ENCODE assay signal across 13 cellular contexts in genomic region chr11:65850217-65851082, GRCh38. TPM values are rescaled to one million over a fixed set of nuclear protein-coding genes. Genes with fewer than 3 reads are reported as not detected.
DNase-seq lines count a peak whose midpoint lies in the region; ATAC-seq and TF ChIP-seq lines count a peak whose summit lies in the region.
"Had no signal": no experiment of that assay in that cellular context is flagged by ENCODE, and none has a peak within 500 bp of the region (broad histone marks: within the 10 kb centered on the region; RNA-seq: fewer than 3 reads in every experiment).

No MANE protein-coding gene starts in this region.

- no peak overlapping the region for H3K27ac Mint-ChIP-seq in activated CD4-positive, alpha-beta memory T cell treated with anti-CD3 and anti-CD28 coated beads for 36 hours

- H3K4me3 ChIP-seq in A673 (ENCODE audit: low read depth, low read length, poor library complexity, severe bottlenecking): no peak overlapping the region
- H3K4me3 ChIP-seq in GM12865 (ENCODE audit: low read depth, low read length): no peak overlapping the region
- no peak overlapping the region for H3K4me3 ChIP-seq in mesodermal cell (ENCODE audit: extremely low read depth, insufficient read depth, low read length, poor library complexity, severe bottlenecking)
- H3K4me3 ChIP-seq: prostate gland, testis had no signal

- POLR2A ChIA-PET in A673 (lab: Charles Lee; ENCODE audit: low non-redundant PET): interaction anchor here (0.5 to 0.9 kb wide), 2 partner anchors 9 to 13 kb away, joined by 3 read pairs; no protein-coding TSS in a partner anchor
- POLR2A ChIA-PET in activated CD4-positive, alpha-beta memory T cell treated with anti-CD3 and anti-CD28 coated beads for 36 hours (lab: Charles Lee): interaction anchor here (0.8 kb wide), 2 partner anchors 9 to 13 kb away, joined by 3 read pairs; no protein-coding TSS in a partner anchor

- CTCF ChIA-PET in A673 (lab: Charles Lee): interaction anchor here (0.8 to 1.2 kb wide), 2 partner anchors 34 to 38 kb away, joined by 3 to 5 read pairs; partner anchors contain the start of gene FIBP
- CTCF ChIA-PET in activated CD4-positive, alpha-beta memory T cell treated with anti-CD3 and anti-CD28 coated beads for 36 hours (lab: Charles Lee): interaction anchor here (0.9 to 3.7 kb wide), 12 partner anchors 10 to 147 kb away, joined by 3 to 33 read pairs (median 6); partner anchors contain the start of genes CCDC85B, FIBP, KAT5 and MUS81

- peaks cover 15% of the 10 kb centered on the region for H3K4me1 Mint-ChIP-seq in activated CD4-positive, alpha-beta memory T cell treated with anti-CD3 and anti-CD28 coated beads for 36 hours (ENCODE audit: low read depth)

- intact Hi-C loops in A673 (cut with micrococcal nuclease; ENCODE audit: unreplicated experiment): no loop called here
- intact Hi-C loops in activated CD4-positive, alpha-beta memory T cell treated with anti-CD3 and anti-CD28 coated beads for 36 hours (cut with micrococcal nuclease): no loop called here

- peaks cover 10% of the 10 kb centered on the region for H3K9me3 Mint-ChIP-seq in activated CD4-positive, alpha-beta memory T cell treated with anti-CD3 and anti-CD28 coated beads for 36 hours

- H3K36me3 Mint-ChIP-seq in activated CD4-positive, alpha-beta memory T cell treated with anti-CD3 and anti-CD28 coated beads for 36 hours: peaks cover 39% of the 10 kb centered on the region

- BruUV-seq in A673 (replicated peaks; lab: Mats Ljungman, UMichigan): no TSS peak

- WGBS in mesodermal cell (ENCODE audit: insufficient coverage in 2 of 2), 2 experiments: 90 to 96% methylated on average over 16 to 18 of the region's 20 CpGs

- H3K9me3 ChIP-seq in A673 (ENCODE audit: low read depth, low read length, poor library complexity, severe bottlenecking): no peaks in the 10 kb centered on the region
- no peaks in the 10 kb centered on the region for H3K9me3 ChIP-seq in mesodermal cell (ENCODE audit: control insufficient read depth, low read length)
- H3K9me3 ChIP-seq: prostate gland, testis had no signal

- H3K36me3 ChIP-seq in A673 (ENCODE audit: insufficient read depth, low read length, poor library complexity, severe bottlenecking): peaks cover 44% of the 10 kb centered on the region
- H3K36me3 ChIP-seq in mesodermal cell (ENCODE audit: control insufficient read depth, insufficient read depth, low read length): peaks cover 45% of the 10 kb centered on the region

- no peak overlapping the region for H3K4me3 Mint-ChIP-seq in activated CD4-positive, alpha-beta memory T cell treated with anti-CD3 and anti-CD28 coated beads for 36 hours

- no peaks in the 10 kb centered on the region for H3K4me1 ChIP-seq in A673 (ENCODE audit: insufficient read depth, low read length, poor library complexity, severe bottlenecking)
- peaks cover 8% of the 10 kb centered on the region for H3K4me1 ChIP-seq in mesodermal cell (ENCODE audit: control insufficient read depth, insufficient read depth, low read length, poor library complexity, severe bottlenecking)
- H3K4me1 ChIP-seq: prostate gland, testis had no signal

- no peaks in the 10 kb centered on the region for H3K27me3 ChIP-seq in A673 (replicated peaks; ENCODE audit: insufficient read depth, low read depth, low read length, poor library complexity)
- H3K27me3 ChIP-seq: testis had no signal

- DNase-seq in A673 (ENCODE audit: low spot score): peak; percentile 11
- DNase-seq in GM12865 (ENCODE audit: low read depth): peak; percentile 21
- DNase-seq in activated CD4-positive, alpha-beta memory T cell treated with anti-CD3 and anti-CD28 coated beads for 36 hours: peak; percentile 15
- no peak for DNase-seq in Ammon's horn (ENCODE audit: low spot score)
- no peak for DNase-seq in hepatic stellate cell (ENCODE audit: low spot score)
- DNase-seq: NCI-H2171 treated with DMSO at 0.1 percent for 48 hours, testis had no signal

- TF ChIP-seq CTCF in A673 (conservative IDR thresholded peaks at IDR 0.05; ENCODE audit: low read depth, low read length) (no peak), GM12865 (IDR thresholded peaks at IDR 0.05; ENCODE audit: insufficient read depth, low read depth, low read length, missing control alignments) (no peak)

- H3K27me3 Mint-ChIP-seq in activated CD4-positive, alpha-beta memory T cell treated with anti-CD3 and anti-CD28 coated beads for 36 hours: no peaks in the 10 kb centered on the region

- no peak for ATAC-seq in HG03045 (IDR thresholded peaks at IDR 0.05; ENCODE audit: unreplicated experiment)

- H3K27ac ChIP-seq in A673 (ENCODE audit: low read depth, low read length, poor library complexity, severe bottlenecking) (no peak overlapping the region), mesodermal cell (ENCODE audit: low read depth, low read length, severe bottlenecking) (peak overlapping the region; percentile 16)
- H3K27ac ChIP-seq: C4-2B, prostate gland, testis had no signal

RNA-seq across cellular contexts. Expression of gene CFL1, which starts 7.5 kb away (rescaled TPM):
- total RNA-seq in A673 (2021): 1,449 and 1,649 TPM in 2 replicates
- 1,000 to 10,000 TPM; 1,166 to 1,191 TPM for total RNA-seq in activated CD4-positive, alpha-beta memory T cell treated with anti-CD3 and anti-CD28 coated beads for 36 hours
- polyA plus RNA-seq in mesodermal cell (2013, experiment 1 of 2): 1,174 TPM
- polyA plus RNA-seq in mesodermal cell (2013, experiment 2 of 2): 958 TPM

RNA-seq across cellular contexts. Expression of gene MUS81, which starts 9.8 kb away (rescaled TPM):
- total RNA-seq in A673 (2021): 64.6 and 77.4 TPM in 2 replicates
- total RNA-seq in activated CD4-positive, alpha-beta memory T cell treated with anti-CD3 and anti-CD28 coated beads for 36 hours: 10 to 100 TPM; 69.8 to 71.7 TPM
- 60.0 TPM for polyA plus RNA-seq in mesodermal cell (2013, experiment 1 of 2)
- 54.2 TPM for polyA plus RNA-seq in mesodermal cell (2013, experiment 2 of 2)

RNA-seq across cellular contexts. Expression of gene SNX32, which starts 16.7 kb away (rescaled TPM):
- 2.0 and 2.1 TPM in 2 replicates for total RNA-seq in A673 (2021)
- total RNA-seq in activated CD4-positive, alpha-beta memory T cell treated with anti-CD3 and anti-CD28 coated beads for 36 hours: 1 to 10 TPM; 2.0 to 2.7 TPM
- polyA plus RNA-seq in mesodermal cell (2013, experiment 1 of 2): 2.4 TPM
- 1.7 TPM for polyA plus RNA-seq in mesodermal cell (2013, experiment 2 of 2)
- total RNA-seq: HT1080 had no signal

RNA-seq across cellular contexts. Expression of gene EFEMP2, which starts 22.1 kb away (rescaled TPM):
- 31.2 and 37.6 TPM in 2 replicates for total RNA-seq in A673 (2021)
- 10 to 100 TPM; 11.5 to 12.5 TPM for total RNA-seq in activated CD4-positive, alpha-beta memory T cell treated with anti-CD3 and anti-CD28 coated beads for 36 hours
- 142 TPM for polyA plus RNA-seq in mesodermal cell (2013, experiment 1 of 2)
- polyA plus RNA-seq in mesodermal cell (2013, experiment 2 of 2): 117 TPM

RNA-seq across cellular contexts. Expression of gene CTSW, which starts 29.2 kb away (rescaled TPM):
- total RNA-seq in A673 (2021): not detected in 2 replicates
- 10 to 100 TPM; 11.1 to 13.2 TPM for total RNA-seq in activated CD4-positive, alpha-beta memory T cell treated with anti-CD3 and anti-CD28 coated beads for 36 hours
- not detected for polyA plus RNA-seq in mesodermal cell (2013, experiment 1 of 2)
- polyA plus RNA-seq in mesodermal cell (2013, experiment 2 of 2): not detected
- total RNA-seq: chondrocyte had no signal

Comparison
In these comparisons a context has a peak if more than half of its experiments do, and no peak if none do; other contexts are left out.
1. DNase-seq: peak in A673 (single experiment), GM12865 (single experiment) and activated CD4-positive, alpha-beta memory T cell treated with anti-CD3 and anti-CD28 coated beads for 36 hours (single experiment); none in Ammon's horn (single experiment) and hepatic stellate cell (single experiment).